Comparison of ENCODE assay signal across 13 cellular contexts in the genomic region with DNA sequence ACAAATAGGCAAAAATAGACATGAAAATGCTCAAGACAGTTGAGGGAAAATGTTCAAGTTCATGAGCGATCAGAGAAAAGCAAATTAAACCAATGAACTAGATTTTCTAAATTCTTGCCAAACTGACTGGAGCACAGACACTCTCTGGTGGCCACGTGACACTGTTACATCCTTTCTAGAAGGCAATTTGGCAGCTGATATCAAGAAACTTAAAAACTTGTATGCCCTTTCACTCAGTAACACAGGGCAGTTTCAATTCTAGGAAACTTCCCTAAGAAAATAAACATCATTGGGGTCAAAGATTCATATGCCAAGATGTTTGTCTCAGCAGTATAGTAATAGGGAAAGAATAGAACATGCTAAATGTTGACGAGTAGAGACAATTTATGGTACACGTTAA. TPM values are rescaled to one million over a fixed set of nuclear protein-coding genes. Genes with fewer than 3 reads are reported as not detected.
DNase-seq lines count a peak whose midpoint lies in the region; ATAC-seq, FAIRE-seq and TF ChIP-seq lines count a peak whose summit lies in the region.
"Had no signal": no experiment of that assay in that cellular context is flagged by ENCODE, and none has a peak within 500 bp of the region (broad histone marks: within the 10 kb centered on the region; RNA-seq: fewer than 3 reads in every experiment).

No MANE protein-coding gene starts in this region.

- no peak overlapping the region for H3K4me3 ChIP-seq in cardiac muscle cell
- H3K4me3 ChIP-seq in kidney (ENCODE audit: low read length in 2 of 2): no peak overlapping the region
- no peak overlapping the region for H3K4me3 ChIP-seq in thyroid gland (replicated peaks in 1 of 3)
- no peak overlapping the region for H3K4me3 ChIP-seq in neuronal stem cell (ENCODE audit: low read length in 2 of 2)
- H3K4me3 ChIP-seq: SK-N-MC had no signal

- H3K9me3 ChIP-seq in cardiac muscle cell (ENCODE audit: low read depth): no peaks in the 10 kb centered on the region
- H3K9me3 ChIP-seq in kidney (ENCODE audit: control insufficient read depth in 1 of 2, low read length in 2 of 2): peaks cover 0 to 5% of the 10 kb centered on the region in 2 donors
- no peaks in the 10 kb centered on the region for H3K9me3 ChIP-seq in thyroid gland
- peaks cover 0 to 2% of the 10 kb centered on the region in 2 donors for H3K9me3 ChIP-seq in neuronal stem cell (replicated peaks in 1 of 2; ENCODE audit: control insufficient read depth in 2 of 2, insufficient read depth in 1 of 2, low read depth in 1 of 2, low read length in 2 of 2)

- no peak for ATAC-seq in HG03571 (IDR thresholded peaks at IDR 0.05; ENCODE audit: unreplicated experiment)
- ATAC-seq: stimulated activated memory B cell treated with anti-CD40 and anti-IgM and Interleukin-4, amounts not matched to agents 10 μg/mL and 1 μg/mL and 100 μg/mL, for 72 hours had no signal

- H2BK5ac ChIP-seq in neuronal stem cell (ENCODE audit: low read length): no peak overlapping the region

- H4K91ac ChIP-seq in neuronal stem cell (ENCODE audit: low read depth, low read length, poor library complexity): no peak overlapping the region

- no peak overlapping the region for H3K18ac ChIP-seq in neuronal stem cell (ENCODE audit: low read length)

- H4K8ac ChIP-seq in neuronal stem cell (ENCODE audit: low read depth, low read length): no peak overlapping the region

- peaks cover 23% of the 10 kb centered on the region for H3K27me3 Mint-ChIP-seq in activated naive CD4-positive, alpha-beta T cell treated with anti-CD3 and anti-CD28 coated beads, Interleukin-2, amount 10 ng/mL, durations not matched to agents 7 days and 5 days

- H3K4me1 Mint-ChIP-seq in activated naive CD4-positive, alpha-beta T cell treated with anti-CD3 and anti-CD28 coated beads, Interleukin-2, amount 10 ng/mL, durations not matched to agents 7 days and 5 days: no peaks in the 10 kb centered on the region
- H3K4me1 Mint-ChIP-seq: stimulated activated memory B cell treated with anti-CD40 and anti-IgM and Interleukin-4, amounts not matched to agents 10 μg/mL and 1 μg/mL and 100 μg/mL, for 72 hours had no signal

- peak in 1 of 2 donors; percentile 59 for DNase-seq in cardiac muscle cell (ENCODE audit: low read depth in 1 of 2, low spot score in 1 of 2)
- DNase-seq in cardiac septum (ENCODE audit: low spot score): no peak
- DNase-seq in astrocyte of the hippocampus (ENCODE audit: low read depth, low spot score): peak; percentile 30
- no peak for DNase-seq in kidney
- DNase-seq in thyroid gland: peak; percentile 37 to 49
- no peak for DNase-seq in neuronal stem cell (ENCODE audit: low spot score)
- no peak for DNase-seq in activated naive CD4-positive, alpha-beta T cell treated with anti-CD3 and anti-CD28 coated beads, Interleukin-2, amount 10 ng/mL, durations not matched to agents 7 days and 5 days
- DNase-seq: activated effector memory CD4-positive, alpha-beta T cell treated with Interleukin-2 at 50 U/mL for 16 hours; GF-D8; NCI-H446 treated with DMSO at 0.1 percent for 48 hours had no signal

- H3K27ac Mint-ChIP-seq in activated naive CD4-positive, alpha-beta T cell treated with anti-CD3 and anti-CD28 coated beads, Interleukin-2, amount 10 ng/mL, durations not matched to agents 7 days and 5 days: no peak overlapping the region
- H3K27ac Mint-ChIP-seq: stimulated activated memory B cell treated with anti-CD40 and anti-IgM and Interleukin-4, amounts not matched to agents 10 μg/mL and 1 μg/mL and 100 μg/mL, for 72 hours had no signal

- no peak overlapping the region for H3K4ac ChIP-seq in neuronal stem cell (ENCODE audit: low read length)

- FAIRE-seq in kidney (lab: Jason Lieb, UNC): peak; percentile 51

- peak; percentile 6 for TF ChIP-seq CTCF in cardiac muscle cell (IDR thresholded peaks at IDR 0.05; ENCODE audit: low read depth, low read length)
- TF ChIP-seq CTCF in kidney (IDR thresholded peaks at IDR 0.05; ENCODE audit: borderline replicate concordance, extremely low read depth, insufficient read depth): peak; percentile 26
- peak in 4 of 6 experiments; percentile 9 to 49 (median 29) for TF ChIP-seq CTCF in thyroid gland (IDR thresholded peaks at IDR 0.05)

- H3K4me2 ChIP-seq in neuronal stem cell (ENCODE audit: insufficient read depth, low read length, poor library complexity, severe bottlenecking): no peak overlapping the region

- H2AK5ac ChIP-seq in neuronal stem cell (ENCODE audit: low read depth, low read length): no peak overlapping the region

- no peak overlapping the region for H2BK15ac ChIP-seq in neuronal stem cell (ENCODE audit: low read length)

- no peak overlapping the region for H2AFZ ChIP-seq in neuronal stem cell (ENCODE audit: low read length)

- CTCF ChIA-PET in activated naive CD4-positive, alpha-beta T cell treated with anti-CD3 and anti-CD28 coated beads, Interleukin-2, amount 10 ng/mL, durations not matched to agents 7 days and 5 days (lab: Charles Lee): no interaction called here

- H2BK120ac ChIP-seq in neuronal stem cell (ENCODE audit: low read depth, low read length): no peak overlapping the region

- H3K4me3 Mint-ChIP-seq in activated naive CD4-positive, alpha-beta T cell treated with anti-CD3 and anti-CD28 coated beads, Interleukin-2, amount 10 ng/mL, durations not matched to agents 7 days and 5 days: no peak overlapping the region
- H3K4me3 Mint-ChIP-seq: stimulated activated memory B cell treated with anti-CD40 and anti-IgM and Interleukin-4, amounts not matched to agents 10 μg/mL and 1 μg/mL and 100 μg/mL, for 72 hours had no signal

- no peak overlapping the region for H3K23ac ChIP-seq in neuronal stem cell (ENCODE audit: low read depth, low read length, poor library complexity)

- no peaks in the 10 kb centered on the region for H3K27me3 ChIP-seq in cardiac muscle cell
- H3K27me3 ChIP-seq in thyroid gland: no peaks in the 10 kb centered on the region
- no peaks in the 10 kb centered on the region for H3K27me3 ChIP-seq in neuronal stem cell (ENCODE audit: control insufficient read depth in 3 of 3, insufficient read depth in 3 of 3, low read depth in 1 of 3, low read length in 3 of 3)

- TF ChIP-seq POLR2A in thyroid gland (IDR thresholded peaks at IDR 0.05): no peak

- WGBS in thyroid gland, 2 donors: 46 to 49% methylated on average over 4 of the region's 4 CpGs
- no CpG with 5 or more reads among the region's 4 CpGs for WGBS in neuronal stem cell (ENCODE audit: extremely low coverage in 2 of 2, insufficient read length in 2 of 2, insufficient replicate concordance in 1 of 2), 2 donors

- H3K27ac ChIP-seq in cardiac muscle cell (no peak overlapping the region), kidney (ENCODE audit: low read depth in 2 of 2, low read length in 2 of 2) (peak overlapping the region in 1 of 2 donors; percentile 8), thyroid gland (no peak overlapping the region), neuronal stem cell (replicated peaks; ENCODE audit: low read length) (no peak overlapping the region)
- H3K27ac ChIP-seq: SK-N-MC had no signal

- H3K4me1 ChIP-seq in cardiac muscle cell (ENCODE audit: low read depth) (no peaks in the 10 kb centered on the region), kidney (ENCODE audit: control insufficient read depth in 1 of 2, insufficient read depth in 1 of 2, low read depth in 1 of 2, low read length in 2 of 2) (peaks cover 0 to 3% of the 10 kb centered on the region in 2 donors), thyroid gland (peaks cover 9 to 29% of the 10 kb centered on the region in 2 donors), neuronal stem cell (ENCODE audit: control insufficient read depth in 2 of 2, insufficient read depth in 1 of 2, low read depth in 1 of 2, low read length in 2 of 2) (no peaks in the 10 kb centered on the region)

- H3K14ac ChIP-seq in neuronal stem cell (ENCODE audit: low read length): no peak overlapping the region

- intact Hi-C loops in cardiac septum (cut with DNase I): no loop called here
- intact Hi-C loops in kidney (cut with DNase I): no loop called here
- intact Hi-C loops in thyroid gland (cut with DNase I): no loop called here

- H2BK12ac ChIP-seq in neuronal stem cell (ENCODE audit: low read length): no peak overlapping the region

- no peaks in the 10 kb centered on the region for H3K79me1 ChIP-seq in neuronal stem cell (ENCODE audit: low read depth, low read length)

- no peak overlapping the region for H3K9ac ChIP-seq in kidney (ENCODE audit: low read length in 2 of 2)
- no peak overlapping the region for H3K9ac ChIP-seq in neuronal stem cell (ENCODE audit: low read depth, low read length, poor library complexity)

- H3K36me3 Mint-ChIP-seq in activated naive CD4-positive, alpha-beta T cell treated with anti-CD3 and anti-CD28 coated beads, Interleukin-2, amount 10 ng/mL, durations not matched to agents 7 days and 5 days: no peaks in the 10 kb centered on the region

- H3K36me3 ChIP-seq in cardiac muscle cell (no peaks in the 10 kb centered on the region), kidney (ENCODE audit: control insufficient read depth in 1 of 2, insufficient read depth in 2 of 2, low read length in 2 of 2) (no peaks in the 10 kb centered on the region), thyroid gland (no peaks in the 10 kb centered on the region), neuronal stem cell (replicated peaks in 1 of 2; ENCODE audit: control insufficient read depth in 2 of 2, insufficient read depth in 2 of 2, low read length in 2 of 2) (no peaks in the 10 kb centered on the region)

- H3K9me3 Mint-ChIP-seq in activated naive CD4-positive, alpha-beta T cell treated with anti-CD3 and anti-CD28 coated beads, Interleukin-2, amount 10 ng/mL, durations not matched to agents 7 days and 5 days: no peaks in the 10 kb centered on the region

RNA-seq across cellular contexts. Expression of a gene that starts 52.2 kb away (rescaled TPM):
- 4.3 and 7.1 TPM in 2 replicates for total RNA-seq in cardiac muscle cell
- 11.3 and 12.4 TPM in 2 replicates for polyA plus RNA-seq in cardiac muscle cell
- total RNA-seq in cardiac septum: 23.5 TPM
- 21.1 TPM for total RNA-seq in kidney
- 19.0 TPM for polyA plus RNA-seq in kidney (ENCODE audit: insufficient read depth, low read depth, low replicate concordance)
- 10 to 100 TPM; 33.1 to 45.4 (median 36.6) TPM for total RNA-seq in thyroid gland
- 4.5 TPM for polyA plus RNA-seq in neuronal stem cell (2013, experiment 1 of 2)
- polyA plus RNA-seq in neuronal stem cell (2013, experiment 2 of 2): 4.4 TPM

Comparison
In these comparisons a context has a peak if more than half of its experiments do, and no peak if none do; other contexts are left out.
1. DNase-seq: peak in astrocyte of the hippocampus (single experiment) and thyroid gland (2 of 2); none in cardiac septum (single experiment), kidney (single experiment), neuronal stem cell (single experiment) and activated naive CD4-positive, alpha-beta T cell treated with anti-CD3 and anti-CD28 coated beads, Interleukin-2, amount 10 ng/mL, durations not matched to agents 7 days and 5 days (single experiment).
2. Peak in every context shown above with its lines, with median percentiles within 50 percentile points of each other: CTCF ChIP-seq.